Comparison of ENCODE assay signal across 14 cellular contexts in genomic region chr2:197972017-197972416, GRCh38.
DNase-seq lines count a peak whose midpoint lies in the region; ATAC-seq and TF ChIP-seq lines count a peak whose summit lies in the region.
"Had no signal": no experiment of that assay in that cellular context is flagged by ENCODE, and none has a peak within 500 bp of the region (broad histone marks: within the 10 kb centered on the region; RNA-seq: fewer than 3 reads in every experiment).

No MANE protein-coding gene starts in this region.

- H3K4me2 ChIP-seq in mammary epithelial cell (ENCODE audit: insufficient read depth, low read depth, low read length) = no peak overlapping the region

- H3K36me3 ChIP-seq in mammary epithelial cell (ENCODE audit: insufficient read depth, low read length) = no peaks in the 10 kb centered on the region
- no peaks in the 10 kb centered on the region for H3K36me3 ChIP-seq in testis (ENCODE audit: low read depth, missing control alignments)

- intact Hi-C loops in mammary epithelial cell (cut with micrococcal nuclease) = no loop called here
- intact Hi-C loops in right cardiac atrium (cut with DNase I) = no loop called here
- intact Hi-C loops in testis (cut with DNase I; ENCODE audit: low total_unique reads) = no loop called here

- H3K27me3 ChIP-seq in mammary epithelial cell (ENCODE audit: insufficient read depth, low read length) (no peaks in the 10 kb centered on the region), right cardiac atrium (ENCODE audit: control insufficient read depth, insufficient read depth) (no peaks in the 10 kb centered on the region), testis (no peaks in the 10 kb centered on the region)

- BruUV-seq in mammary epithelial cell (replicated peaks; lab: Mats Ljungman, UMichigan) = no TSS peak

- ATAC-seq in right cardiac atrium (peak; percentile 13 to 31), GM18868 (IDR thresholded peaks at IDR 0.05; ENCODE audit: unreplicated experiment) (no peak), GM21723 (IDR thresholded peaks at IDR 0.05; ENCODE audit: unreplicated experiment) (no peak)
- ATAC-seq: activated naive CD4-positive, alpha-beta T cell treated with anti-CD3 and anti-CD28 coated beads, Interleukin-2, amount 50 U/mL, for 72 hours had no signal

- TF ChIP-seq POLR2A in testis (IDR thresholded peaks at IDR 0.05) = no peak

- H3K27ac ChIP-seq in mammary epithelial cell (ENCODE audit: insufficient read depth, low read depth, low read length) (no peak overlapping the region), right cardiac atrium (ENCODE audit: low read length) (no peak overlapping the region), testis (no peak overlapping the region)
- H3K27ac ChIP-seq: skin epidermis had no signal

- CTCF ChIA-PET in mammary epithelial cell (lab: Charles Lee; ENCODE audit: low non-redundant PET) = no interaction called here

- no peaks in the 10 kb centered on the region for H3K79me2 ChIP-seq in mammary epithelial cell (ENCODE audit: insufficient read depth, low read length)

- no peaks in the 10 kb centered on the region for H4K20me1 ChIP-seq in mammary epithelial cell (ENCODE audit: insufficient read depth, low read length)

- H3K4me1 ChIP-seq in mammary epithelial cell (ENCODE audit: insufficient read depth, low read length) = no peaks in the 10 kb centered on the region
- peaks cover 5% of the 10 kb centered on the region for H3K4me1 ChIP-seq in right cardiac atrium (ENCODE audit: control insufficient read depth, insufficient read depth, low read length)
- H3K4me1 ChIP-seq in testis = peaks cover 3% of the 10 kb centered on the region

- dilution Hi-C loops in mammary epithelial cell (cut with HindIII; ENCODE audit: low sequenced_read_pairs) = no loop called here

- no peak overlapping the region for H2AFZ ChIP-seq in mammary epithelial cell (ENCODE audit: low read depth, low read length)

- WGBS in mammary epithelial cell (ENCODE audit: low coverage, missing lambda C conversion rate) = 11% methylated on average over 1 of the region's 1 CpG
- WGBS in right cardiac atrium = 22% methylated on average over 1 of the region's 1 CpG
- 18 to 56% methylated on average over 1 of the region's 1 CpG for whole genome bisulfite sequencing in testis, 2 donors

- no peak overlapping the region for H3K9ac ChIP-seq in mammary epithelial cell (ENCODE audit: insufficient read depth, low read length)

- H3K4me3 ChIP-seq in mammary epithelial cell (replicated peaks in 1 of 3; ENCODE audit: insufficient read depth in 1 of 3, low read depth in 2 of 3, low read length in 3 of 3) (no peak overlapping the region), right cardiac atrium (ENCODE audit: low read length) (no peak overlapping the region), testis (no peak overlapping the region)
- H3K4me3 ChIP-seq: skin epidermis had no signal

- DNase-seq in HS-5 (ENCODE audit: low read depth) (peak; percentile 89), mammary epithelial cell (peak; percentile 30), right cardiac atrium (peak in 2 of 3 donors; percentile 35 to 54), testis (peak; percentile 22), NCI-H2029 treated with DMSO at 0.1 percent for 48 hours (lab: John Stamatoyannopoulos, UW) (no peak), HK-2 (ENCODE audit: unreplicated experiment) (no peak)
- DNase-seq: activated CD4-positive, alpha-beta T cell treated with anti-CD3 and anti-CD28 coated beads, Interleukin-2, amount 50 U/mL, for 48 hours; DMS79 treated with DMSO at 0.1 percent for 48 hours; MM.1S; NCI-H526 had no signal

- H3K9me3 ChIP-seq in mammary epithelial cell (replicated peaks; ENCODE audit: insufficient read depth, low read length) (no peaks in the 10 kb centered on the region), right cardiac atrium (ENCODE audit: control insufficient read depth, low read length) (no peaks in the 10 kb centered on the region), testis (no peaks in the 10 kb centered on the region)

- TF ChIP-seq CTCF in mammary epithelial cell (conservative IDR thresholded peaks at IDR 0.05 in 1 of 2, IDR thresholded peaks at IDR 0.05 in 1 of 2; ENCODE audit: extremely low read depth in 1 of 2, insufficient read depth in 1 of 2, low read depth in 1 of 2, low read length in 2 of 2) (no peak), testis (IDR thresholded peaks at IDR 0.05) (no peak)

- in situ Hi-C loops in mammary epithelial cell (cut with MboI; ENCODE audit: low sequenced_read_pairs in 2 of 2) = no loop called here

Comparison
In these comparisons a context has a peak if more than half of its experiments do, and no peak if none do; other contexts are left out.
1. DNase-seq: peak in HS-5 (single experiment), mammary epithelial cell (single experiment), right cardiac atrium (2 of 3) and testis (single experiment); none in NCI-H2029 treated with DMSO at 0.1 percent for 48 hours (single experiment) and HK-2 (single experiment).
2. ATAC-seq: peak in right cardiac atrium (2 of 2); none in GM18868 (single experiment) and GM21723 (single experiment).